In the genomic region with DNA sequence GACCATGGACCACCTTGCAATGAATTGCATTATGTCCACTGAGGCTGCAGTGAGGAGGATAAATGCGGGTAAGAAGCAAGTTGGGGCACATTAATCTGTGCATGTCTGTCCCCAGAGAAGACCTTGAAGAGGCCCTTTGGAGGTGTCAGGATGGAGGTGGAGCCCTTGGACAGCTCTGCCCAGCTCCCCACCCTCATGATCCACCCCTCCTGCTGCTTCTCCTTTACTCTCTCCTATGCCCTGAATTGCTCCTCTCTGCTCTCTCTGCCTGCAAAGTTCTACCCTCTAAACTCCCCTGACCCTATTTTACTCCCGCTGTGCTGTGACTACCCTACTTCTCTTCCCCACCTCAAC, we compare ENCODE assay signal across 20 cellular contexts.
"Had no signal": no experiment of that assay in that cellular context is flagged by ENCODE, and none has a peak within 500 bp of the region (broad histone marks: within the 10 kb centered on the region; RNA-seq: fewer than 3 reads in every experiment).

No MANE protein-coding gene starts in this region.

- DNase-seq: activated CD4-positive, alpha-beta memory T cell treated with anti-CD3 and anti-CD28 coated beads, Interleukin-2, amount 10 ng/mL, durations not matched to agents 7 days and 5 days; activated CD4-positive, alpha-beta T cell treated with anti-CD3 and anti-CD28 coated beads for 36 hours; activated naive CD4-positive, alpha-beta T cell treated with anti-CD3 and anti-CD28 coated beads, Interleukin-2, amount 50 U/mL, for 16 hours; activated T-cell treated with anti-CD3 and anti-CD28 coated beads, Interleukin-2, amount 50 U/mL, for 24 hours; adrenal gland; caudate nucleus; effector CD8-positive, alpha-beta T cell; head of caudate nucleus; left cardiac atrium; stimulated activated CD4-positive, alpha-beta T cell treated with anti-CD3 and anti-CD28 coated beads, Interleukin-15, amount 100 ng/mL, for 24 hours; stimulated activated CD4-positive, alpha-beta T cell treated with anti-CD3 and anti-CD28 coated beads, Interleukin-4, amount 100 ng/mL, for 1 hour; stimulated activated naive CD4-positive, alpha-beta T cell treated with Interleukin-2 at 50 U/mL for 16 hours; substantia nigra; T-helper 17 cell had no signal

- H2AFZ ChIP-seq: parathyroid adenoma had no signal

- H3K4me3 ChIP-seq: adrenal gland, coronary artery, lung, skin epidermis, tibial nerve had no signal

- H3K27me3 ChIP-seq: adrenal gland, tibial nerve had no signal

- H3K36me3 Mint-ChIP-seq: mesothelial cell of epicardium had no signal

- H3K4me1 ChIP-seq: adrenal gland had no signal

- H3K9ac ChIP-seq: parathyroid adenoma had no signal

- H3K4me1 Mint-ChIP-seq: activated CD4-positive, alpha-beta memory T cell treated with anti-CD3 and anti-CD28 coated beads, Interleukin-2, amount 10 ng/mL, durations not matched to agents 7 days and 5 days; activated CD4-positive, alpha-beta T cell treated with anti-CD3 and anti-CD28 coated beads for 36 hours; T-helper 17 cell had no signal

- ATAC-seq: activated CD4-positive, alpha-beta T cell treated with anti-CD3 and anti-CD28 coated beads for 36 hours; left cardiac atrium; T-helper 17 cell had no signal

- H3K9me3 Mint-ChIP-seq: activated CD4-positive, alpha-beta memory T cell treated with anti-CD3 and anti-CD28 coated beads, Interleukin-2, amount 10 ng/mL, durations not matched to agents 7 days and 5 days; activated T-cell treated with anti-CD3 and anti-CD28 coated beads, Interleukin-2, amount 50 U/mL, for 24 hours; mesothelial cell of epicardium had no signal

- H3K27ac Mint-ChIP-seq: activated CD4-positive, alpha-beta memory T cell treated with anti-CD3 and anti-CD28 coated beads, Interleukin-2, amount 10 ng/mL, durations not matched to agents 7 days and 5 days; activated CD4-positive, alpha-beta T cell treated with anti-CD3 and anti-CD28 coated beads for 36 hours; activated T-cell treated with anti-CD3 and anti-CD28 coated beads, Interleukin-2, amount 50 U/mL, for 24 hours; mesothelial cell of epicardium; T-helper 17 cell had no signal

- H3K36me3 ChIP-seq: adrenal gland, tibial nerve had no signal

- H3K9me3 ChIP-seq: adrenal gland, tibial nerve had no signal

- H3K4me3 Mint-ChIP-seq: activated CD4-positive, alpha-beta memory T cell treated with anti-CD3 and anti-CD28 coated beads, Interleukin-2, amount 10 ng/mL, durations not matched to agents 7 days and 5 days; activated CD4-positive, alpha-beta T cell treated with anti-CD3 and anti-CD28 coated beads for 36 hours; activated T-cell treated with anti-CD3 and anti-CD28 coated beads, Interleukin-2, amount 50 U/mL, for 24 hours; mesothelial cell of epicardium; T-helper 17 cell had no signal

- H3K79me2 ChIP-seq: parathyroid adenoma had no signal

- H3K27ac ChIP-seq: adrenal gland, coronary artery, parathyroid adenoma, tibial nerve had no signal
